In the genomic region with DNA sequence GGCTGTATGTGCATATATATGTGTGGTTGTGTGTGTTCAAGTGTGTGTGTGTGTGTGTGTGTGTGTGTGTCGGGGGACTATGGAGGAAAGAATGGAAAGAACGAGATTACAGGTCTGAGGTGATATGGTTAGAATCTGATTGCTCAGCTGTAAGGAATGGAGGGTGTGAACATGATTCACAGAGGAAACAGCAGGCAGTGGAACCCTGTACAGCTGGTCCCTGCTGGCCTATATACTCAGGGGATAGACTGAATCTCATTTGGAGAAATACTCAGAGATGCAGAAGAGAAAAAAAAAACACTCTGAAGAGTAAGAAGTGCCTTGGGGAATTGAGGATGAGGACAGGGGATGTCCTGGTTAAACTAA, we compare ENCODE assay signal across 11 cellular contexts.
DNase-seq lines count a peak whose midpoint lies in the region; ATAC-seq and TF ChIP-seq lines count a peak whose summit lies in the region.
"Had no signal": no experiment of that assay in that cellular context is flagged by ENCODE, and none has a peak within 500 bp of the region (broad histone marks: within the 10 kb centered on the region; RNA-seq: fewer than 3 reads in every experiment).

No MANE protein-coding gene starts in this region.

- H3K4me1 ChIP-seq in smooth muscle cell (ENCODE audit: low read depth) (peaks cover 9% of the 10 kb centered on the region), colonic mucosa (no peaks in the 10 kb centered on the region)

- peaks cover 7% of the 10 kb centered on the region for H3F3A ChIP-seq in smooth muscle cell (ENCODE audit: low read depth)

- H2AFZ ChIP-seq in smooth muscle cell (ENCODE audit: low read depth), result no peak overlapping the region

- intact Hi-C loops in colonic mucosa (cut with DNase I), result no loop called here

- H3K27ac ChIP-seq in smooth muscle cell (ENCODE audit: low read depth) (peak overlapping the region; percentile 66), colonic mucosa (no peak overlapping the region)

- H3K4me3 ChIP-seq in smooth muscle cell, result no peak overlapping the region
- no peak overlapping the region for H3K4me3 ChIP-seq in colonic mucosa

- 12% methylated on average over 2 of the region's 2 CpGs for WGBS in smooth muscle cell (ENCODE audit: low lambda C conversion rate)

- H3K36me3 ChIP-seq in smooth muscle cell (ENCODE audit: low read depth), result no peaks in the 10 kb centered on the region
- no peaks in the 10 kb centered on the region for H3K36me3 ChIP-seq in colonic mucosa

- H3K9ac ChIP-seq in smooth muscle cell (ENCODE audit: low read depth) (no peak overlapping the region), colonic mucosa (ENCODE audit: low read depth in 2 of 2, low read length in 2 of 2) (no peak overlapping the region)

- TF ChIP-seq CTCF in smooth muscle cell (IDR thresholded peaks at IDR 0.05; ENCODE audit: borderline replicate concordance, insufficient read depth, poor library complexity, severe bottlenecking) (no peak), colonic mucosa (IDR thresholded peaks at IDR 0.05) (no peak)

- no peaks in the 10 kb centered on the region for H3K79me2 ChIP-seq in smooth muscle cell (ENCODE audit: low read depth)

- H3K9me3 ChIP-seq in smooth muscle cell (replicated peaks; ENCODE audit: low read depth) (no peaks in the 10 kb centered on the region), colonic mucosa (no peaks in the 10 kb centered on the region)

- no peaks in the 10 kb centered on the region for H4K20me1 ChIP-seq in smooth muscle cell (ENCODE audit: low read depth)

- peak overlapping the region; percentile 77 for H3K4me2 ChIP-seq in smooth muscle cell

- H3K27me3 ChIP-seq in smooth muscle cell (ENCODE audit: low read depth) (peaks cover 14% of the 10 kb centered on the region), colonic mucosa (no peaks in the 10 kb centered on the region)

- DNase-seq in HT1080 (ENCODE audit: low read depth), result peak; percentile 90
- peak; percentile 5 for DNase-seq in hepatic stellate cell (ENCODE audit: low spot score)
- no peak for DNase-seq in smooth muscle cell (lab: John Stamatoyannopoulos, UW; ENCODE audit: unreplicated experiment)
- no peak for DNase-seq in NCI-H2227 (lab: John Stamatoyannopoulos, UW; ENCODE audit: unreplicated experiment)
- no peak for DNase-seq in colonic mucosa
- DNase-seq: activated T-cell treated with anti-CD3 and anti-CD28 coated beads, Interleukin-2, amount 50 U/mL, for 24 hours; cerebellar nuclear complex; DMS79 had no signal

- ATAC-seq in SK-N-SH treated with all-trans-retinoic acid at 6 μM for 48 hours (peak; percentile 81), HG03469 (IDR thresholded peaks at IDR 0.05; ENCODE audit: unreplicated experiment) (no peak)
- ATAC-seq: stimulated activated memory B cell treated with anti-CD40 and anti-IgM and Interleukin-4, amounts not matched to agents 10 μg/mL and 1 μg/mL and 100 μg/mL, for 72 hours had no signal

TF ChIP-seq in SK-N-SH treated with all-trans-retinoic acid at 6 μM for 48 hours, 23 proteins besides CTCF, POLR2A, EP300 and RAD21 (continues in another document):
- TF ChIP-seq, protein P1, sequence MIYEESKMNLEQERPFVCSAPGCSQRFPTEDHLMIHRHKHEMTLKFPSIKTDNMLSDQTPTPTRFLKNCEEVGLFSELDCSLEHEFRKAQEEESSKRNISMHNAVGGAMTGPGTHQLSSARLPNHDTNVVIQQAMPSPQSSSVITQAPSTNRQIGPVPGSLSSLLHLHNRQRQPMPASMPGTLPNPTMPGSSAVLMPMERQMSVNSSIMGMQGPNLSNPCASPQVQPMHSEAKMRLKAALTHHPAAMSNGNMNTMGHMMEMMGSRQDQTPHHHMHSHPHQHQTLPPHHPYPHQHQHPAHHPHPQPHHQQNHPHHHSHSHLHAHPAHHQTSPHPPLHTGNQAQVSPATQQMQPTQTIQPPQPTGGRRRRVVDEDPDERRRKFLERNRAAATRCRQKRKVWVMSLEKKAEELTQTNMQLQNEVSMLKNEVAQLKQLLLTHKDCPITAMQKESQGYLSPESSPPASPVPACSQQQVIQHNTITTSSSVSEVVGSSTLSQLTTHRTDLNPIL (CRISPR knock-in tag; IDR thresholded peaks at IDR 0.05; ENCODE audit: low read depth), result no peak
- TF ChIP-seq RARB (CRISPR knock-in tag; IDR thresholded peaks at IDR 0.05) (no peak), ZFP30 (CRISPR knock-in tag; IDR thresholded peaks at IDR 0.05) (no peak), ZNF8 (CRISPR knock-in tag; IDR thresholded peaks at IDR 0.05) (no peak), ZNF565 (CRISPR knock-in tag; conservative IDR thresholded peaks at IDR 0.05; ENCODE audit: low read depth) (no peak), ARNTL (CRISPR knock-in tag; IDR thresholded peaks at IDR 0.05; ENCODE audit: borderline replicate concordance, low read depth) (no peak), TCF4 (CRISPR knock-in tag; IDR thresholded peaks at IDR 0.05; ENCODE audit: borderline replicate concordance) (no peak), ZFP3 (CRISPR knock-in tag; IDR thresholded peaks at IDR 0.05) (no peak), ZC3H10 (CRISPR knock-in tag; IDR thresholded peaks at IDR 0.05) (no peak), TOX (CRISPR knock-in tag; IDR thresholded peaks at IDR 0.05; ENCODE audit: borderline replicate concordance) (no peak), GLIS3 (CRISPR knock-in tag; IDR thresholded peaks at IDR 0.05) (no peak), ZNF70 (CRISPR knock-in tag; IDR thresholded peaks at IDR 0.05) (no peak), SNAI2 (CRISPR knock-in tag; IDR thresholded peaks at IDR 0.05) (no peak)
- TF ChIP-seq, protein P2, sequence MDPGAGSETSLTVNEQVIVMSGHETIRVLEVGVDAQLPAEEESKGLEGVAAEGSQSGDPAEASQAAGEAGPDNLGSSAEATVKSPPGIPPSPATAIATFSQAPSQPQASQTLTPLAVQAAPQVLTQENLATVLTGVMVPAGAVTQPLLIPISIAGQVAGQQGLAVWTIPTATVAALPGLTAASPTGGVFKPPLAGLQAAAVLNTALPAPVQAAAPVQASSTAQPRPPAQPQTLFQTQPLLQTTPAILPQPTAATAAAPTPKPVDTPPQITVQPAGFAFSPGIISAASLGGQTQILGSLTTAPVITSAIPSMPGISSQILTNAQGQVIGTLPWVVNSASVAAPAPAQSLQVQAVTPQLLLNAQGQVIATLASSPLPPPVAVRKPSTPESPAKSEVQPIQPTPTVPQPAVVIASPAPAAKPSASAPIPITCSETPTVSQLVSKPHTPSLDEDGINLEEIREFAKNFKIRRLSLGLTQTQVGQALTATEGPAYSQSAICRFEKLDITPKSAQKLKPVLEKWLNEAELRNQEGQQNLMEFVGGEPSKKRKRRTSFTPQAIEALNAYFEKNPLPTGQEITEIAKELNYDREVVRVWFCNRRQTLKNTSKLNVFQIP (CRISPR knock-in tag; IDR thresholded peaks at IDR 0.05; ENCODE audit: borderline replicate concordance, low read depth), result no peak
- TF ChIP-seq, protein P3, sequence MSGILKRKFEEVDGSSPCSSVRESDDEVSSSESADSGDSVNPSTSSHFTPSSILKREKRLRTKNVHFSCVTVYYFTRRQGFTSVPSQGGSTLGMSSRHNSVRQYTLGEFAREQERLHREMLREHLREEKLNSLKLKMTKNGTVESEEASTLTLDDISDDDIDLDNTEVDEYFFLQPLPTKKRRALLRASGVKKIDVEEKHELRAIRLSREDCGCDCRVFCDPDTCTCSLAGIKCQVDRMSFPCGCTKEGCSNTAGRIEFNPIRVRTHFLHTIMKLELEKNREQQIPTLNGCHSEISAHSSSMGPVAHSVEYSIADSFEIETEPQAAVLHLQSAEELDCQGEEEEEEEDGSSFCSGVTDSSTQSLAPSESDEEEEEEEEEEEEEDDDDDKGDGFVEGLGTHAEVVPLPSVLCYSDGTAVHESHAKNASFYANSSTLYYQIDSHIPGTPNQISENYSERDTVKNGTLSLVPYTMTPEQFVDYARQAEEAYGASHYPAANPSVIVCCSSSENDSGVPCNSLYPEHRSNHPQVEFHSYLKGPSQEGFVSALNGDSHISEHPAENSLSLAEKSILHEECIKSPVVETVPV (CRISPR knock-in tag; IDR thresholded peaks at IDR 0.05), result no peak
- TF ChIP-seq, protein P4, sequence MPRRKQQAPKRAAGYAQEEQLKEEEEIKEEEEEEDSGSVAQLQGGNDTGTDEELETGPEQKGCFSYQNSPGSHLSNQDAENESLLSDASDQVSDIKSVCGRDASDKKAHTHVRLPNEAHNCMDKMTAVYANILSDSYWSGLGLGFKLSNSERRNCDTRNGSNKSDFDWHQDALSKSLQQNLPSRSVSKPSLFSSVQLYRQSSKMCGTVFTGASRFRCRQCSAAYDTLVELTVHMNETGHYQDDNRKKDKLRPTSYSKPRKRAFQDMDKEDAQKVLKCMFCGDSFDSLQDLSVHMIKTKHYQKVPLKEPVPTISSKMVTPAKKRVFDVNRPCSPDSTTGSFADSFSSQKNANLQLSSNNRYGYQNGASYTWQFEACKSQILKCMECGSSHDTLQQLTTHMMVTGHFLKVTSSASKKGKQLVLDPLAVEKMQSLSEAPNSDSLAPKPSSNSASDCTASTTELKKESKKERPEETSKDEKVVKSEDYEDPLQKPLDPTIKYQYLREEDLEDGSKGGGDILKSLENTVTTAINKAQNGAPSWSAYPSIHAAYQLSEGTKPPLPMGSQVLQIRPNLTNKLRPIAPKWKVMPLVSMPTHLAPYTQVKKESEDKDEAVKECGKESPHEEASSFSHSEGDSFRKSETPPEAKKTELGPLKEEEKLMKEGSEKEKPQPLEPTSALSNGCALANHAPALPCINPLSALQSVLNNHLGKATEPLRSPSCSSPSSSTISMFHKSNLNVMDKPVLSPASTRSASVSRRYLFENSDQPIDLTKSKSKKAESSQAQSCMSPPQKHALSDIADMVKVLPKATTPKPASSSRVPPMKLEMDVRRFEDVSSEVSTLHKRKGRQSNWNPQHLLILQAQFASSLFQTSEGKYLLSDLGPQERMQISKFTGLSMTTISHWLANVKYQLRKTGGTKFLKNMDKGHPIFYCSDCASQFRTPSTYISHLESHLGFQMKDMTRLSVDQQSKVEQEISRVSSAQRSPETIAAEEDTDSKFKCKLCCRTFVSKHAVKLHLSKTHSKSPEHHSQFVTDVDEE (CRISPR knock-in tag; IDR thresholded peaks at IDR 0.05), result no peak

Comparison
In these comparisons a context has a peak if more than half of its experiments do, and no peak if none do; other contexts are left out.
1. DNase-seq: peak in HT1080 (single experiment) and hepatic stellate cell (single experiment); none in smooth muscle cell (single experiment), NCI-H2227 (single experiment) and colonic mucosa (single experiment).